8 cellular contexts compared by ENCODE assay signal in the genomic region with DNA sequence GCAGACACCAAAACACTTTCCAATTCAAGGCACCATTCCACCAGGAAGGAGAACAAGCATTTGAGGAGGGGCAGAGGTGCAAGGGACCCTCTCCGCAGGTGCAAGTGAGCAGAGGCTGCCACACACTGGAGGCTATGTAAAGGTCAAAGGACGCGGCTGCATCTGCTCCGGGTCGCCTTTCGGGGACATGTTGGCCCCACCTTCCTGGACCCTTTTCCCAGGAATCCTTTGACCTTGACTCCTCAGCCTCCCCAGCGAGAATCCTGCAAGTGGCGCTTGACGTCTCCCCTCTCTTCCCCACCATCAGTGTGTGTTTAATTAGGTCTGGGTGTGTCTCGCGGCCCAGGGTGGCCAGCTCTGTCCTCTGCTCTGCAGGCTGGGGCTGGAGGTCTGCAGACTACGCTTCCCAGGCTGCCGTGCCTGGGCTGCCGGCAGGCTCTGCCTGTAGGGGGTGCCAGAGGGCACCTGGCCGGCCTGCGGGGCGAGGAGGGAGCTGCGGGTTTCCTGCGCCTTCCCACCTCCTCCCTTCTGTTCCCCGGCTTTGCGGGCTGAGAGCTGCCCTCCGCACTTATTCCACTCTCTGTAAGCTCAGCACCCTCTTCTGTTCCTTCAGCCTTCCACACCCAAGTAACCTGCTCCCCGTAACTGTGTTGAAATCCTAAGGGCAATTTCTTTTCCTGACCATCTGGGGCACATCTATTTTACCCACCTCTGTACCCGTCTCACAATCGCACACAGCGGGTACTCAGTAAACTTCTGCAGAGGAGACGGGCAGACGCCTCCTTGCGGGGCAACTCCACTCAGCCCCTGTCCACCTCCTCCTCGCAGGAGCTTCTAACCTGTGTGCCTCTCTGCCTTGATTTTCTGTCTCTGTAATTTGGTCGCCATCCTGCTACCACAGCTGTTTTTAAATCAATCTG.
A peak's percentile ranks its signal among the peaks of the same experiment; 100 is the strongest.
DNase-seq lines count a peak whose midpoint lies in the region; ATAC-seq lines count a peak whose summit lies in the region.

No MANE protein-coding gene starts in this region.

- DNase-seq in GDM1 (lab: John Stamatoyannopoulos, UW): peak; percentile 9
- DNase-seq in OCI-M1 (lab: John Stamatoyannopoulos, UW): peak; percentile 71
- peak; percentile 21 for DNase-seq in activated T-helper 9 cell treated with anti-CD3 and anti-CD28 coated beads, Interleukin-2, amount 50 U/mL, for 16 hours (ENCODE audit: low read depth)
- DNase-seq in globus pallidus (ENCODE audit: low spot score): peak; percentile 24
- peak in 8 of 10 donors; percentile 44 to 94 (median 66) for DNase-seq in posterior cingulate gyrus

- ATAC-seq in HG02678 (IDR thresholded peaks at IDR 0.05; ENCODE audit: unreplicated experiment) (peak; percentile 67), GM19035 (IDR thresholded peaks at IDR 0.05; ENCODE audit: unreplicated experiment) (no peak), HG03521 (IDR thresholded peaks at IDR 0.05; ENCODE audit: unreplicated experiment) (no peak)

- intact Hi-C loops in posterior cingulate gyrus (cut with DNase I): loop anchor here (10.0 kb wide), 1 partner anchor 125 kb away; a partner anchor contains a TSS

Comparison
In these comparisons a context has a peak if more than half of its experiments do, and no peak if none do; other contexts are left out.
1. DNase-seq: peak in every context shown above with its lines; median percentile 71 in OCI-M1; 66 in posterior cingulate gyrus; 24 in globus pallidus; 21 in activated T-helper 9 cell treated with anti-CD3 and anti-CD28 coated beads, Interleukin-2, amount 50 U/mL, for 16 hours; 9 in GDM1.